Comparison of ENCODE assay signal across 2 cellular contexts in genomic region chr1:94622757-94623156, GRCh38.
TF ChIP-seq lines count a peak whose summit lies in the region.

No MANE protein-coding gene starts in this region.

TF ChIP-seq in SK-N-SH treated with all-trans-retinoic acid at 6 μM for 48 hours, 23 proteins besides CTCF, POLR2A, EP300 and RAD21:
- no peak for TF ChIP-seq CSRNP3 (CRISPR knock-in tag; IDR thresholded peaks at IDR 0.05)
- TF ChIP-seq OSR1 (CRISPR knock-in tag; IDR thresholded peaks at IDR 0.05), result 0 out of 2 replicates have a peak, but pooled peaks have one; percentile 30

TF ChIP-seq in SK-N-SH, 30 proteins besides CTCF, POLR2A, EP300 and RAD21 (continued from another document):
- TF ChIP-seq IRF3 (IDR thresholded peaks at IDR 0.05; ENCODE audit: low read depth, low read length) (no peak), TCF12 (IDR thresholded peaks at IDR 0.05) (no peak), NFIC (IDR thresholded peaks at IDR 0.05; ENCODE audit: borderline replicate concordance) (no peak), TEAD4 (IDR thresholded peaks at IDR 0.05; ENCODE audit: borderline replicate concordance, insufficient read depth) (no peak), RCOR1 (IDR thresholded peaks at IDR 0.05; ENCODE audit: low read length) (no peak), FOXJ3 (CRISPR knock-in tag; IDR thresholded peaks at IDR 0.05) (no peak), CHD2 (IDR thresholded peaks at IDR 0.05; ENCODE audit: low read length, partially characterized antibody) (no peak), ELF1 (IDR thresholded peaks at IDR 0.05) (no peak), MEF2A (IDR thresholded peaks at IDR 0.05; ENCODE audit: borderline replicate concordance, low read depth) (no peak), ZBTB33 (IDR thresholded peaks at IDR 0.05; ENCODE audit: borderline replicate concordance, low read depth) (no peak)
